Comparison of ENCODE assay signal across 25 cellular contexts in the genomic region with DNA sequence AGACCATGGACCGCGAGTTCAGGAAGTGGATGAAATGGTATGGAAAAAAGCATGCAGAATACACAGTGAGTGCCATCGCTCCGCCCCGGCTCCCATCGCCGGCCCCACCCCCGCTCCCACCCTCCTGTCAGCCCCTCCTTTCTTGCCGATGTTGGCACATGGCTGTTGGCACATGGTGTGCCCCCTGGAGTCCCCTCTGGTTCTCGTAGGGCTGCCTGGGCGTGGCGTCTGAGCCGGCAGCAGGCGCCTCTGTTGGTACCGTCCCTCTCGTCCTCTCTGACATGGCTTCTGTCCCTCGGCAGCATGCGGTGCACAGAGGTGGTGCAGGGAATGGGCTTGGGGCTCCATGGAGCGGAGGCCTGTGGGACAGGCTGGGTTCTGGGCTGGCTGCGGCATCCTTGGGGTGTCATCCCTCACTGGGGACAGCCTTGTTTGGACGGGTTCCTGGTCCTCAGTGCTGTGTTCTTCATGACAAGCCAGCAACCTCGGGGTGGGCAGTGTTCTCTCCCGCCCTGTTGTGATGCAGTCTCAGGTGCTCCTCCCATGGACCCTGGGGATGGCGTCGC.
"Had no signal": no experiment of that assay in that cellular context is flagged by ENCODE, and none has a peak within 500 bp of the region (broad histone marks: within the 10 kb centered on the region; RNA-seq: fewer than 3 reads in every experiment).

No MANE protein-coding gene starts in this region.

- H3K27ac ChIP-seq: SK-N-MC had no signal

- ATAC-seq: activated CD8-positive, alpha-beta memory T cell treated with anti-CD3 and anti-CD28 coated beads, Interleukin-2, amount 10 ng/mL, durations not matched to agents 7 days and 5 days; activated T-cell treated with anti-CD3 and anti-CD28 coated beads, Interleukin-2, amount 50 U/mL, for 4 hours; PC-3; T-cell had no signal

- H3K4me1 Mint-ChIP-seq: activated CD4-positive, alpha-beta T cell treated with anti-CD3 and anti-CD28 coated beads, Interleukin-2, amount 10 ng/mL, durations not matched to agents 24 days and 14 days had no signal

- H3K27ac Mint-ChIP-seq: activated B cell treated with CpG ODN at 0.5 μM for 24 hours; activated CD4-positive, alpha-beta T cell treated with anti-CD3 and anti-CD28 coated beads, Interleukin-2, amount 10 ng/mL, durations not matched to agents 24 days and 14 days; activated CD8-positive, alpha-beta memory T cell treated with anti-CD3 and anti-CD28 coated beads, Interleukin-2, amount 10 ng/mL, durations not matched to agents 7 days and 5 days; activated naive CD4-positive, alpha-beta T cell treated with anti-CD3 and anti-CD28 coated beads for 36 hours; activated naive CD8-positive, alpha-beta T cell; brain; T-cell had no signal

- H3K9me3 Mint-ChIP-seq: activated B cell treated with CpG ODN at 0.5 μM for 24 hours; activated CD4-positive, alpha-beta T cell treated with anti-CD3 and anti-CD28 coated beads, Interleukin-2, amount 10 ng/mL, durations not matched to agents 24 days and 14 days; activated naive CD4-positive, alpha-beta T cell treated with anti-CD3 and anti-CD28 coated beads for 36 hours; activated T-cell treated with anti-CD3 and anti-CD28 coated beads, Interleukin-2, amount 50 U/mL, for 4 hours; brain; T-cell had no signal

- DNase-seq: activated B cell treated with CpG ODN at 0.5 μM for 24 hours; activated CD4-positive, alpha-beta T cell treated with anti-CD3 and anti-CD28 coated beads for 1 hour; activated CD4-positive, alpha-beta T cell treated with anti-CD3 and anti-CD28 coated beads, Interleukin-2, amount 10 ng/mL, durations not matched to agents 24 days and 14 days; activated CD4-positive, alpha-beta T cell treated with anti-CD3 and anti-CD28 coated beads, Interleukin-2, amount 50 U/mL, for 48 hours; activated CD8-positive, alpha-beta memory T cell treated with anti-CD3 and anti-CD28 coated beads, Interleukin-2, amount 10 ng/mL, durations not matched to agents 7 days and 5 days; activated gamma-delta T cell; activated naive CD4-positive, alpha-beta T cell treated with anti-CD3 and anti-CD28 coated beads for 36 hours; activated T-cell treated with anti-CD3 and anti-CD28 coated beads, Interleukin-2, amount 50 U/mL, for 4 hours; amygdala; cerebellar nuclear complex; Karpas-422; NCI-H1105 treated with DMSO at 0.1 percent for 48 hours; NCI-H1436 treated with DMSO at 0.1 percent for 48 hours; NCI-H1930; NCI-H524; PC-3; T-cell; T-helper 2 cell; T1000 had no signal

- H3K27me3 Mint-ChIP-seq: activated B cell treated with CpG ODN at 0.5 μM for 24 hours; activated CD4-positive, alpha-beta T cell treated with anti-CD3 and anti-CD28 coated beads, Interleukin-2, amount 10 ng/mL, durations not matched to agents 24 days and 14 days; activated CD8-positive, alpha-beta memory T cell treated with anti-CD3 and anti-CD28 coated beads, Interleukin-2, amount 10 ng/mL, durations not matched to agents 7 days and 5 days; activated naive CD8-positive, alpha-beta T cell; brain; T-cell had no signal

- H3K4me3 ChIP-seq: SK-N-MC had no signal

- H3K4me3 Mint-ChIP-seq: activated B cell treated with CpG ODN at 0.5 μM for 24 hours; activated CD4-positive, alpha-beta T cell treated with anti-CD3 and anti-CD28 coated beads, Interleukin-2, amount 10 ng/mL, durations not matched to agents 24 days and 14 days; activated CD8-positive, alpha-beta memory T cell treated with anti-CD3 and anti-CD28 coated beads, Interleukin-2, amount 10 ng/mL, durations not matched to agents 7 days and 5 days; activated naive CD4-positive, alpha-beta T cell treated with anti-CD3 and anti-CD28 coated beads for 36 hours; activated naive CD8-positive, alpha-beta T cell; activated T-cell treated with anti-CD3 and anti-CD28 coated beads, Interleukin-2, amount 50 U/mL, for 4 hours; brain; T-cell had no signal

- H3K36me3 Mint-ChIP-seq: activated naive CD8-positive, alpha-beta T cell had no signal

- FAIRE-seq: astrocyte, RCC 7860, TTC549 had no signal
